In the genomic region with DNA sequence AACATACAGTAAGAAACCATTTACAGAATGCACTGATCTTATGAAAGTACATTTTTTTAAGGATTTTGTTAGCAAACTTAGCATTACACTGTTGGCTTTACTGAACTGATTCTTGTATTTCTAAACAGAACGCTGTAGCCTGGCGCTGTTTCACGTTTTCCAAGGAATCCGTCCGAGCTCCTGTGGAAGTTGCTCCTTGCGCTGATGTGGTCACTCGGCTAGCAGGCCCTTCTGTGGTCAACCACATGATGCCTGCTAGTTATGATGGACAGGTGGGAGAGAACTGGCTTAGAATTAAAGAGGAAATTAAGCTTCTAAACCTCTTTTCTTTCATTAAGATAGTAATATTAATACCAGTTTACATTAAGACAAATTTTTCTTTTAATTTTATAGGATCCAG, we compare ENCODE assay signal across 26 cellular contexts.
"Had no signal": no experiment of that assay in that cellular context is flagged by ENCODE, and none has a peak within 500 bp of the region (broad histone marks: within the 10 kb centered on the region; RNA-seq: fewer than 3 reads in every experiment).

No MANE protein-coding gene starts in this region.

- H3K27me3 Mint-ChIP-seq: activated naive CD8-positive, alpha-beta T cell treated with anti-CD3 and anti-CD28 coated beads, Interleukin-2, amount 10 ng/mL, durations not matched to agents 7 days and 5 days; brain; central memory CD8-positive, alpha-beta T cell; T-cell had no signal

- ATAC-seq: Panc1, Right ventricle myocardium inferior, T-cell had no signal

- H3K9me3 Mint-ChIP-seq: activated naive CD8-positive, alpha-beta T cell treated with anti-CD3 and anti-CD28 coated beads, Interleukin-2, amount 10 ng/mL, durations not matched to agents 7 days and 5 days; central memory CD8-positive, alpha-beta T cell; T-cell had no signal

- DNase-seq: activated CD4-positive, alpha-beta T cell treated with anti-CD3 and anti-CD28 coated beads for 48 hours; activated CD4-positive, alpha-beta T cell treated with anti-CD3 and anti-CD28 coated beads, Interleukin-2, amount 50 U/mL, for 48 hours; activated naive CD4-positive, alpha-beta T cell treated with anti-CD3 and anti-CD28 coated beads, Interleukin-2, amount 50 U/mL, for 16 hours; activated naive CD8-positive, alpha-beta T cell treated with anti-CD3 and anti-CD28 coated beads, Interleukin-2, amount 10 ng/mL, durations not matched to agents 7 days and 5 days; activated T-cell treated with anti-CD3 and anti-CD28 coated beads for 4 hours; adrenal gland; aorta; KG1; NCI-H1092; NCI-H1417; NCI-H1930; NCI-H2171 treated with DMSO at 0.1 percent for 48 hours; NCI-H226; NCI-H510A; NCI-H526 treated with DMSO at 0.1 percent for 48 hours; NK-92 treated with Interleukin-12 subunit alpha and Interleukin-12 subunit beta, amount 100 ng/mL, for 24 hours; OCI-M1; RPMI8226; T-cell; T-helper 2 cell; T1000 had no signal

- H3K4me3 ChIP-seq: adrenal gland, SK-N-MC had no signal

- H3K4me1 Mint-ChIP-seq: brain had no signal

- H3K4me1 ChIP-seq: adrenal gland had no signal

- H3K27ac ChIP-seq: adrenal gland, SK-N-MC had no signal

- H3K4me3 Mint-ChIP-seq: activated naive CD8-positive, alpha-beta T cell treated with anti-CD3 and anti-CD28 coated beads, Interleukin-2, amount 10 ng/mL, durations not matched to agents 7 days and 5 days; brain; central memory CD8-positive, alpha-beta T cell; T-cell had no signal

- H3K27me3 ChIP-seq: adrenal gland had no signal

- H3K27ac Mint-ChIP-seq: activated naive CD8-positive, alpha-beta T cell treated with anti-CD3 and anti-CD28 coated beads, Interleukin-2, amount 10 ng/mL, durations not matched to agents 7 days and 5 days; brain; T-cell had no signal
